Comparison of ENCODE assay signal across 8 cellular contexts in the genomic region with DNA sequence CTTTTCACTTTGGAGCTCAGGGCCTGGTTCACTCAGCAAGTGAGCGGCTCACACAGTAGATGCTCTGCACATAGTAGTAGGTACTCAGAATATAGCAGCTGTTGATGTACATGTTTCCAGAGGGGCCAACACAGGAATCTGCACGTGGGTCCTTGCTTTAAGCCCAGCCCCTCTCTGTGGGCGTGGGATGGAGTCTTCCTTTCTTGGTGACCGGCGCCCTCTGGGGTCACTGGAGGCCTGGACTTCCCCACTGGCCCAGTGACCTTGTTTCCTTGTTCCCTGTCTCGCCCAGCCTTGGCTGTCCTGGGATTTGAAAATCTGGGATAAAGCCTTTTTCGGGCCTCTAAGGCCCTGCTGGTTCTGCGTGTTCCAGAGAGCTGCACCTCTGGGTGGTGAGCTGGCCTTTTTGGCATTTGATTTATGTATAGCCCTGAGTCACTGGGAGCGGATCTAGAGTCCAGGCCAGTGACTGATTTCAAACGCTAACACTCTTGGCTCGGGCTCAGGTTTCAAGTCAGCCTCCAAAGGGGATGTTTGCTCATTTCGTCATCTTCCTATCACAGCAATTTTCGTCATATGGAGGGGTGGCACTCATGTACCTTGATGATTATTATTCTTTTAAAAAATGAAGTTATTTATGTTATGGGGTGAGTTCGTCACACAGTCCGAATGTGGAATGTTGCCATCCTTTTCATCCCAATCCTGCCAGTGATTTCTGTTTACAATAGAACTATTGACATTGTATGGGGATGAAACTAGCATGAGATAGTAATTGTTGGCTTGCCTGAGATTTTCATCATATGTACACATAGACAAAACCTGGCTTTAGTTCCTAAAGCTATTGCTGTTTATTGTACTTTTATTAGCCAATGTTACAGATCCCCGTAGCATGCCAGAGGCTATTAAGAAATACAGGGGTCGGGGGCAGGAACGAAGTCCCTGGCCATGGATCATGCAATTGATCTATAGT.
DNase-seq lines count a peak whose midpoint lies in the region; ATAC-seq and TF ChIP-seq lines count a peak whose summit lies in the region.

No MANE protein-coding gene starts in this region.

- no peaks in the 10 kb centered on the region for H3K36me3 Mint-ChIP-seq in stimulated activated memory B cell treated with anti-CD40 and anti-IgM and Interleukin-4, amounts not matched to agents 10 μg/mL and 1 μg/mL and 100 μg/mL, for 72 hours

- no peaks in the 10 kb centered on the region for H3K27me3 ChIP-seq in heart right ventricle

- intact Hi-C loops in heart right ventricle (cut with DNase I): loop anchor here in 1 of 10 donors (5.0 to 10.0 kb wide), 2 partner anchors 64 to 68 kb away; a partner anchor contains a TSS

- H3K9me3 ChIP-seq in heart right ventricle: no peaks in the 10 kb centered on the region

- peak; percentile 87 to 96 (median 92) for ATAC-seq in heart right ventricle
- no peak for ATAC-seq in stimulated activated memory B cell treated with anti-CD40 and anti-IgM and Interleukin-4, amounts not matched to agents 10 μg/mL and 1 μg/mL and 100 μg/mL, for 72 hours
- ATAC-seq in HG03457 (IDR thresholded peaks at IDR 0.05; ENCODE audit: unreplicated experiment): no peak

- no peaks in the 10 kb centered on the region for H3K9me3 Mint-ChIP-seq in stimulated activated memory B cell treated with anti-CD40 and anti-IgM and Interleukin-4, amounts not matched to agents 10 μg/mL and 1 μg/mL and 100 μg/mL, for 72 hours

- 25 to 27% methylated on average over 18 of the region's 18 CpGs for WGBS in heart right ventricle, 2 donors

- DNase-seq in DMS153 (lab: John Stamatoyannopoulos, UW): peak; percentile 87
- peak; percentile 84 for DNase-seq in NCI-H2107 (lab: John Stamatoyannopoulos, UW)
- DNase-seq in amniotic epithelial cell (ENCODE audit: low read depth): peak; percentile 100
- peak; percentile 68 to 87 for DNase-seq in heart right ventricle
- DNase-seq in renal cortical epithelial cell (ENCODE audit: low read depth): peak; percentile 99
- no peak for DNase-seq in NCI-H187 treated with DMSO at 0.1 percent for 48 hours (lab: John Stamatoyannopoulos, UW)

- peaks cover 62% of the 10 kb centered on the region for H3K4me1 Mint-ChIP-seq in stimulated activated memory B cell treated with anti-CD40 and anti-IgM and Interleukin-4, amounts not matched to agents 10 μg/mL and 1 μg/mL and 100 μg/mL, for 72 hours

- no peaks in the 10 kb centered on the region for H3K36me3 ChIP-seq in heart right ventricle

- no peaks in the 10 kb centered on the region for H3K27me3 Mint-ChIP-seq in stimulated activated memory B cell treated with anti-CD40 and anti-IgM and Interleukin-4, amounts not matched to agents 10 μg/mL and 1 μg/mL and 100 μg/mL, for 72 hours

- H3K4me3 Mint-ChIP-seq in stimulated activated memory B cell treated with anti-CD40 and anti-IgM and Interleukin-4, amounts not matched to agents 10 μg/mL and 1 μg/mL and 100 μg/mL, for 72 hours: no peak overlapping the region

- peak in 3 of 9 donors; percentile 19 to 32 (median 30) for TF ChIP-seq CTCF in heart right ventricle (IDR thresholded peaks at IDR 0.05)

- peaks cover 17 to 84% (median 63%) of the 10 kb centered on the region in 9 donors for H3K4me1 ChIP-seq in heart right ventricle

- no peak overlapping the region for H3K27ac Mint-ChIP-seq in stimulated activated memory B cell treated with anti-CD40 and anti-IgM and Interleukin-4, amounts not matched to agents 10 μg/mL and 1 μg/mL and 100 μg/mL, for 72 hours

- peak overlapping the region; percentile 47 to 92 (median 88) for H3K27ac ChIP-seq in heart right ventricle

- peak overlapping the region in 1 of 10 donors; percentile 6 for H3K4me3 ChIP-seq in heart right ventricle

Comparison
In these comparisons a context has a peak if more than half of its experiments do, and no peak if none do; other contexts are left out.
1. ATAC-seq: peak in heart right ventricle (8 of 8); none in stimulated activated memory B cell treated with anti-CD40 and anti-IgM and Interleukin-4, amounts not matched to agents 10 μg/mL and 1 μg/mL and 100 μg/mL, for 72 hours (single experiment) and HG03457 (single experiment).